Comparison of ENCODE assay signal across 18 cellular contexts in the genomic region with DNA sequence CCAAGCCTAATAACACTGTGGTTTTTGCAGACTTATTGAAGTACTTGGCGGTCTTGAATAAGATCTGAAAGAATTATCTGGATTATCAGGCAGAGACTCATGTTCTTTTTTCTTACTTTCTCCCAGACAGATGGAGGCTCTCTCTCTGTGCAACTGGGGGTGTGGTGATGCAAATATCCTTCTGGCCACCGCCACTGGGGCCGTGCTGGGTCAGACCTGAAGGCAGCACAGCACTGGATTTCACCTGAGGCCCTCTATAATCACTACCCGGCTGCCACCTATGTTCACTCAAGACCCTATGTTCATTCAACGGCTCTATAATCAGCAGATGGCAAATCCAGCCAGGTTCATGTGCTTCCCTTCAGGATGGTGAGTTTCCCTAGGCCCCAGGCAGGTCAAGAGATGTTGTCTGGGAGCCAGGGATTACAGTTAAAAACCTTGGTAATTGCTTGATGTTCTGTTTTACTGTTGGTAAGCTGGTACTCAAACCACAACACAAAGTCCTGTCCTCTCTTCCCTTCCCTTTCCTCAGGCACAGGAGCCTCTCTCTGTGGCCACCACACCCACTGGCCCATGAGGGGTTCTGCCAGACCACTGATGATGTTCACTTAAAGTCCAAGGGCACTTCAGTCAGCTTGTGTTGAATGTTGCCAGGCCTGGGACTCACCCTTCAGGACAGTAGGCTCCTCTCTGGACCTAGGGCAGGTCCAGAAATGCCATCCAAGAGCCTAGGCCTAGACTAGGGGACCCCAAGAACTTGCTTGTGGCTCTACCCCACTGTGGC.
DNase-seq lines count a peak whose midpoint lies in the region; ATAC-seq and TF ChIP-seq lines count a peak whose summit lies in the region.
"Had no signal": no experiment of that assay in that cellular context is flagged by ENCODE, and none has a peak within 500 bp of the region (broad histone marks: within the 10 kb centered on the region; RNA-seq: fewer than 3 reads in every experiment).

No MANE protein-coding gene starts in this region.

- H4K8ac ChIP-seq in neuronal stem cell (ENCODE audit: low read depth, low read length), result no peak overlapping the region

- peaks cover 8 to 13% of the 10 kb centered on the region in 2 donors for H3K4me1 ChIP-seq in neuronal stem cell (ENCODE audit: control insufficient read depth in 2 of 2, insufficient read depth in 1 of 2, low read depth in 1 of 2, low read length in 2 of 2)
- H3K4me1 ChIP-seq: BE2C, BLaER1 had no signal

- H4K91ac ChIP-seq in neuronal stem cell (ENCODE audit: low read depth, low read length, poor library complexity), result no peak overlapping the region

- H3K27ac ChIP-seq in WERI-Rb-1 (peak overlapping the region; percentile 54), neuronal stem cell (replicated peaks; ENCODE audit: low read length) (no peak overlapping the region)
- H3K27ac ChIP-seq: BLaER1 had no signal

- H3K4me3 ChIP-seq in WERI-Rb-1 (ENCODE audit: low read depth, low read length) (no peak overlapping the region), neuronal stem cell (ENCODE audit: low read length in 2 of 2) (no peak overlapping the region)
- H3K4me3 ChIP-seq: BLaER1 had no signal

- no peak overlapping the region for H2AFZ ChIP-seq in neuronal stem cell (ENCODE audit: low read length)

- no peak overlapping the region for H2BK15ac ChIP-seq in neuronal stem cell (ENCODE audit: low read length)

- H3K23ac ChIP-seq in neuronal stem cell (ENCODE audit: low read depth, low read length, poor library complexity), result no peak overlapping the region

- H3K36me3 ChIP-seq in WERI-Rb-1, result no peaks in the 10 kb centered on the region
- no peaks in the 10 kb centered on the region for H3K36me3 ChIP-seq in neuronal stem cell (replicated peaks in 1 of 2; ENCODE audit: control insufficient read depth in 2 of 2, insufficient read depth in 2 of 2, low read length in 2 of 2)
- H3K36me3 ChIP-seq: BE2C, BLaER1 had no signal

- H3K4me2 ChIP-seq in neuronal stem cell (ENCODE audit: insufficient read depth, low read length, poor library complexity, severe bottlenecking), result no peak overlapping the region
- H3K4me2 ChIP-seq: BLaER1 had no signal

- TF ChIP-seq CTCF in WERI-Rb-1 (IDR thresholded peaks at IDR 0.05; ENCODE audit: low read depth, low read length), result no peak

- H3K4ac ChIP-seq in neuronal stem cell (ENCODE audit: low read length), result peak overlapping the region; percentile 85

- peak overlapping the region; percentile 47 for H2AK5ac ChIP-seq in neuronal stem cell (ENCODE audit: low read depth, low read length)

- H3K79me1 ChIP-seq in neuronal stem cell (ENCODE audit: low read depth, low read length), result no peaks in the 10 kb centered on the region

- peak overlapping the region; percentile 58 for H2BK12ac ChIP-seq in neuronal stem cell (ENCODE audit: low read length)

- H3K9ac ChIP-seq in neuronal stem cell (ENCODE audit: low read depth, low read length, poor library complexity), result no peak overlapping the region
- H3K9ac ChIP-seq: BLaER1 had no signal

- H3K18ac ChIP-seq in neuronal stem cell (ENCODE audit: low read length), result peak overlapping the region; percentile 71

- no CpG with 5 or more reads among the region's 5 CpGs for WGBS in neuronal stem cell (ENCODE audit: extremely low coverage in 2 of 2, insufficient read length in 2 of 2, insufficient replicate concordance in 1 of 2), 2 donors

- H3K27me3 ChIP-seq in WERI-Rb-1 (ENCODE audit: insufficient read depth, low read depth, severe bottlenecking) (no peaks in the 10 kb centered on the region), neuronal stem cell (ENCODE audit: control insufficient read depth in 3 of 3, insufficient read depth in 3 of 3, low read depth in 1 of 3, low read length in 3 of 3) (no peaks in the 10 kb centered on the region)
- H3K27me3 ChIP-seq: BE2C, BLaER1 had no signal

- H3K9me3 ChIP-seq in WERI-Rb-1 (ENCODE audit: severe bottlenecking), result no peaks in the 10 kb centered on the region
- H3K9me3 ChIP-seq in neuronal stem cell (replicated peaks in 1 of 2; ENCODE audit: control insufficient read depth in 2 of 2, insufficient read depth in 1 of 2, low read depth in 1 of 2, low read length in 2 of 2), result peaks cover 0 to 9% of the 10 kb centered on the region in 2 donors
- H3K9me3 ChIP-seq: BE2C, BLaER1 had no signal

- no peak overlapping the region for H2BK120ac ChIP-seq in neuronal stem cell (ENCODE audit: low read depth, low read length)

- ATAC-seq in HG02610 (IDR thresholded peaks at IDR 0.05; ENCODE audit: unreplicated experiment) (no peak), GM21381 (IDR thresholded peaks at IDR 0.05; ENCODE audit: unreplicated experiment) (no peak), GM18502 (IDR thresholded peaks at IDR 0.05; ENCODE audit: poor library complexity, unreplicated experiment) (no peak)

- no peak overlapping the region for H3K14ac ChIP-seq in neuronal stem cell (ENCODE audit: low read length)

- no peak overlapping the region for H2BK5ac ChIP-seq in neuronal stem cell (ENCODE audit: low read length)

- DNase-seq in NCI-H82 (lab: John Stamatoyannopoulos, UW), result peak; percentile 51
- DNase-seq in WERI-Rb-1, result peak; percentile 94
- DNase-seq in neuronal stem cell (ENCODE audit: low spot score), result no peak
- DNase-seq in NCI-H128 (lab: John Stamatoyannopoulos, UW; ENCODE audit: unreplicated experiment), result no peak
- DNase-seq: 8988T; ACHN; BE2C; C1 segment of cervical spinal cord; CD4-positive, alpha-beta memory T cell; CD4-positive, CD25-positive, alpha-beta regulatory T cell; CD8-positive, alpha-beta memory T cell; COR-L47; DMS79 treated with DMSO at 0.1 percent for 48 hours; GF-D8 had no signal

Comparison
In these comparisons a context has a peak if more than half of its experiments do, and no peak if none do; other contexts are left out.
1. DNase-seq: peak in NCI-H82 (single experiment) and WERI-Rb-1 (single experiment); none in neuronal stem cell (single experiment) and NCI-H128 (single experiment).